ENCODE assay signal across 1 cellular context in genomic region chr6:107606407-107606806, GRCh38.
TF ChIP-seq lines count a peak whose summit lies in the region.

No MANE protein-coding gene starts in this region.

TF ChIP-seq in GM23338, 12 proteins besides CTCF, POLR2A, EP300 and RAD21 (continued from another document):
- TF ChIP-seq ZNF462 (CRISPR knock-in tag; IDR thresholded peaks at IDR 0.05), result no peak
- no peak for TF ChIP-seq JUNB (IDR thresholded peaks at IDR 0.05; ENCODE audit: unreplicated experiment)
- no peak for TF ChIP-seq EZH2 (IDR thresholded peaks at IDR 0.05; ENCODE audit: low read depth, unreplicated experiment)
- TF ChIP-seq REST (IDR thresholded peaks at IDR 0.05; ENCODE audit: unreplicated experiment), result no peak
TF ChIP-seq in GM23338: peak in this region for 0.
